Comparison of ENCODE assay signal across 17 cellular contexts in the genomic region with DNA sequence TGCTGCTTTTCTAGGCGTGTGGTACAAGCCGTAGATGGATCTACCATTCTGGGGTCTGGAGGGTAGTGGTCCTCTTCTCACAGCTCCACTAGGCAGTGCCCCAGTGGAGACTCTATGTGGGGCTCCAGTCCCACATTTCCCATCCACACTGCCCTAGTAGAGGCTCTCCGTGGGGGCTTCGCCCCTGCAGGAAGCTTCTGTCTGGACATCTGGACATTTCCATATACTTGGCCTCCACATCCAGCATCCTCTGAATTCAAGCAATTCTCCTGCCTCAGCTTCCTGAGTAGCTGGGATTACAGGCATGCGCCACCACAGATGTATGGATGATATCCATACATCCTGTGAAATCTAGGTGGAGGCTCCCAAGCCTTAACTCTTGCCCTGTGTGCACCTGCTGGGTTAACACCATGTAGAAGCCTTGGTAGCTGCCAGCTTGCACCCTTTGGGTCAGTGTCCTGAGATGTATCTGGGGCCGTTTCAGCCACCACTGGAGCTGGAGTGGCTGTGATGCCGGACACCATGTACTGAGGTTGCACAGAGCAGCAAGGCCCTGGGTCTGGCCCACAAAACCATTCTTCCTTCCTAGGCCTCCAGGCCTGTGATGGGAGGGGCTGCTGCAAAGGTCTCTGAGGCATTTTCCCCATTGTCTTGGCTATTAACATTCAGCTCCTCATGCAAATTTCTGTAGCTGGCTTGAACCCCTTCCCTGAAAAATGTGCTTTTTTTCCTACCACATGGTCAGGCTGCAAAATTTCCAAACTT.
A peak's percentile ranks its signal among the peaks of the same experiment; 100 is the strongest.
DNase-seq lines count a peak whose midpoint lies in the region; ATAC-seq, FAIRE-seq and TF ChIP-seq lines count a peak whose summit lies in the region.
"Had no signal": no experiment of that assay in that cellular context is flagged by ENCODE, and none has a peak within 500 bp of the region (broad histone marks: within the 10 kb centered on the region; RNA-seq: fewer than 3 reads in every experiment).

No MANE protein-coding gene starts in this region.

- no peak overlapping the region; a peak in 1 of 22 replicates for H3K4me2 ChIP-seq in BLaER1 treated with 17β-estradiol and CSF1 and Interleukin-3, amounts not matched to agents 10 nM and 100 nM
- H3K4me2 ChIP-seq in OCI-LY7 (ENCODE audit: low read length), result no peak overlapping the region

- intact Hi-C loops in OCI-LY7 (cut with micrococcal nuclease; ENCODE audit: unreplicated experiment), result no loop called here

- peak overlapping the region in 8 of 10 experiments; percentile 1 to 51 (median 22); a peak in 10 of 20 replicates for H3K4me3 ChIP-seq in BLaER1 treated with 17β-estradiol and CSF1 and Interleukin-3, amounts not matched to agents 10 nM and 100 nM
- H3K4me3 ChIP-seq in OCI-LY7 (ENCODE audit: low read depth, low read length, poor library complexity, severe bottlenecking), result no peak overlapping the region
- peak overlapping the region; percentile 60 for H3K4me3 ChIP-seq in endodermal cell (ENCODE audit: low read length)

- H3K9me3 ChIP-seq in BLaER1 treated with 17β-estradiol and CSF1 and Interleukin-3, amounts not matched to agents 10 nM and 100 nM (replicated peaks in 1 of 11), result peaks cover 42 to 62% (median 56%) of the 10 kb centered on the region in 11 experiments
- H3K9me3 ChIP-seq in OCI-LY7 (ENCODE audit: low read length) (peaks cover 27% of the 10 kb centered on the region), endodermal cell (ENCODE audit: control insufficient read depth, low read length) (peaks cover 32% of the 10 kb centered on the region)
- H3K9me3 ChIP-seq: BE2C had no signal

- WGBS in endodermal cell (ENCODE audit: insufficient coverage in 1 of 2, insufficient read length in 1 of 2), 2 experiments, result 88% methylated on average over 6 to 7 of the region's 7 CpGs

- H3K27ac Mint-ChIP-seq in endodermal cell, result no peak overlapping the region
- peak overlapping the region; percentile 92 for H3K27ac Mint-ChIP-seq in stimulated activated memory B cell treated with anti-CD40 and anti-IgM and Interleukin-4, amounts not matched to agents 10 μg/mL and 1 μg/mL and 100 μg/mL, for 72 hours
- H3K27ac Mint-ChIP-seq: H9 had no signal

- BruUV-seq in OCI-LY7 (replicated peaks; lab: Mats Ljungman, UMichigan), result no TSS peak

- no peak overlapping the region for H3K4me3 Mint-ChIP-seq in endodermal cell
- H3K4me3 Mint-ChIP-seq in stimulated activated memory B cell treated with anti-CD40 and anti-IgM and Interleukin-4, amounts not matched to agents 10 μg/mL and 1 μg/mL and 100 μg/mL, for 72 hours, result no peak overlapping the region
- H3K4me3 Mint-ChIP-seq: H9 had no signal

- H3K4me1 Mint-ChIP-seq in endodermal cell, result peaks cover 9% of the 10 kb centered on the region
- peaks cover 47% of the 10 kb centered on the region for H3K4me1 Mint-ChIP-seq in stimulated activated memory B cell treated with anti-CD40 and anti-IgM and Interleukin-4, amounts not matched to agents 10 μg/mL and 1 μg/mL and 100 μg/mL, for 72 hours

- TF ChIP-seq CTCF in OCI-LY7 (conservative IDR thresholded peaks at IDR 0.05; ENCODE audit: low read length), result no peak
- TF ChIP-seq CTCF in endodermal cell (conservative IDR thresholded peaks at IDR 0.05), result no peak

- no peak overlapping the region for H3K27ac ChIP-seq in BLaER1 treated with 17β-estradiol and CSF1 and Interleukin-3, amounts not matched to agents 10 nM and 100 nM
- H3K27ac ChIP-seq in OCI-LY7 (ENCODE audit: low read depth, low read length, poor library complexity, severe bottlenecking), result no peak overlapping the region
- no peak overlapping the region for H3K27ac ChIP-seq in endodermal cell (ENCODE audit: low read depth, low read length)
- H3K27ac ChIP-seq: HL-60 had no signal

- POLR2A ChIA-PET in OCI-LY7 (lab: Charles Lee), result interaction anchor here (0.7 kb wide), 1 partner anchor 28 kb away, joined by 3 read pairs; no protein-coding TSS in a partner anchor

- peaks cover 43% of the 10 kb centered on the region for H3K9me3 Mint-ChIP-seq in endodermal cell
- H3K9me3 Mint-ChIP-seq in stimulated activated memory B cell treated with anti-CD40 and anti-IgM and Interleukin-4, amounts not matched to agents 10 μg/mL and 1 μg/mL and 100 μg/mL, for 72 hours, result peaks cover 15% of the 10 kb centered on the region

- DNase-seq in OCI-LY7 (ENCODE audit: low spot score) (peak; percentile 46), endodermal cell (no peak), NCI-H2107 treated with DMSO at 0.1 percent for 48 hours (lab: John Stamatoyannopoulos, UW; ENCODE audit: unreplicated experiment) (no peak), frontal cortex (ENCODE audit: low spot score in 2 of 2) (no peak)
- DNase-seq: BE2C, DMS79, EL, GOT3, H9, KBM-7 had no signal

- no peaks in the 10 kb centered on the region for H3K27me3 ChIP-seq in BLaER1 treated with 17β-estradiol and CSF1 and Interleukin-3, amounts not matched to agents 10 nM and 100 nM
- H3K27me3 ChIP-seq in endodermal cell (ENCODE audit: control insufficient read depth, insufficient read depth, low read length, poor library complexity, severe bottlenecking), result no peaks in the 10 kb centered on the region
- H3K27me3 ChIP-seq: BE2C had no signal

- H3K79me2 ChIP-seq in OCI-LY7 (ENCODE audit: insufficient read depth, low read depth, low read length), result peaks cover 92% of the 10 kb centered on the region

- FAIRE-seq in frontal cortex (lab: Jason Lieb, UNC), result no peak
- FAIRE-seq: A204.1, G401.6, GM12892 had no signal

- CTCF ChIA-PET in OCI-LY7 (lab: Charles Lee; ENCODE audit: unreplicated experiment), result no interaction called here

- peaks cover 44% of the 10 kb centered on the region for H3K36me3 Mint-ChIP-seq in endodermal cell (ENCODE audit: low read depth)
- H3K36me3 Mint-ChIP-seq in stimulated activated memory B cell treated with anti-CD40 and anti-IgM and Interleukin-4, amounts not matched to agents 10 μg/mL and 1 μg/mL and 100 μg/mL, for 72 hours, result peaks cover 43% of the 10 kb centered on the region

- H3K4me1 ChIP-seq in BLaER1 treated with 17β-estradiol and CSF1 and Interleukin-3, amounts not matched to agents 10 nM and 100 nM, result peaks cover 9 to 30% (median 16%) of the 10 kb centered on the region in 10 experiments
- peaks cover 23% of the 10 kb centered on the region for H3K4me1 ChIP-seq in OCI-LY7 (ENCODE audit: insufficient read depth, low read length, poor library complexity, severe bottlenecking)
- H3K4me1 ChIP-seq in endodermal cell (ENCODE audit: control insufficient read depth, insufficient read depth, low read length), result peaks cover 2% of the 10 kb centered on the region
- H3K4me1 ChIP-seq: BE2C had no signal

- H3K36me3 ChIP-seq in BLaER1 treated with 17β-estradiol and CSF1 and Interleukin-3, amounts not matched to agents 10 nM and 100 nM, result peaks cover 45 to 68% (median 57%) of the 10 kb centered on the region in 11 experiments
- peaks cover 67% of the 10 kb centered on the region for H3K36me3 ChIP-seq in OCI-LY7 (ENCODE audit: insufficient read depth, low read length)
- H3K36me3 ChIP-seq in endodermal cell (ENCODE audit: control insufficient read depth, insufficient read depth, low read length), result no peaks in the 10 kb centered on the region

- no peaks in the 10 kb centered on the region for H3K9me2 ChIP-seq in OCI-LY7 (ENCODE audit: insufficient read depth, low read length)

- H2AFZ ChIP-seq in OCI-LY7 (ENCODE audit: low read length), result no peak overlapping the region

- H3K9ac ChIP-seq in BLaER1 treated with 17β-estradiol and CSF1 and Interleukin-3, amounts not matched to agents 10 nM and 100 nM, result no peak overlapping the region
- no peak overlapping the region for H3K9ac ChIP-seq in endodermal cell (ENCODE audit: extremely low read depth, low read length, poor library complexity, severe bottlenecking)

- no peak for ATAC-seq in stimulated activated memory B cell treated with anti-CD40 and anti-IgM and Interleukin-4, amounts not matched to agents 10 μg/mL and 1 μg/mL and 100 μg/mL, for 72 hours
- no peak for ATAC-seq in HG03342 (IDR thresholded peaks at IDR 0.05; ENCODE audit: unreplicated experiment)

- no peaks in the 10 kb centered on the region for H3K27me3 Mint-ChIP-seq in endodermal cell (ENCODE audit: insufficient read depth)
- no peaks in the 10 kb centered on the region for H3K27me3 Mint-ChIP-seq in stimulated activated memory B cell treated with anti-CD40 and anti-IgM and Interleukin-4, amounts not matched to agents 10 μg/mL and 1 μg/mL and 100 μg/mL, for 72 hours

- H4K20me1 ChIP-seq in BLaER1 treated with 17β-estradiol and CSF1 and Interleukin-3, amounts not matched to agents 10 nM and 100 nM, result peaks cover 47 to 93% (median 80%) of the 10 kb centered on the region in 11 experiments
- no peaks in the 10 kb centered on the region for H4K20me1 ChIP-seq in OCI-LY7 (ENCODE audit: insufficient read depth, low read length)
